1 cellular context compared by ENCODE assay signal in the genomic region with DNA sequence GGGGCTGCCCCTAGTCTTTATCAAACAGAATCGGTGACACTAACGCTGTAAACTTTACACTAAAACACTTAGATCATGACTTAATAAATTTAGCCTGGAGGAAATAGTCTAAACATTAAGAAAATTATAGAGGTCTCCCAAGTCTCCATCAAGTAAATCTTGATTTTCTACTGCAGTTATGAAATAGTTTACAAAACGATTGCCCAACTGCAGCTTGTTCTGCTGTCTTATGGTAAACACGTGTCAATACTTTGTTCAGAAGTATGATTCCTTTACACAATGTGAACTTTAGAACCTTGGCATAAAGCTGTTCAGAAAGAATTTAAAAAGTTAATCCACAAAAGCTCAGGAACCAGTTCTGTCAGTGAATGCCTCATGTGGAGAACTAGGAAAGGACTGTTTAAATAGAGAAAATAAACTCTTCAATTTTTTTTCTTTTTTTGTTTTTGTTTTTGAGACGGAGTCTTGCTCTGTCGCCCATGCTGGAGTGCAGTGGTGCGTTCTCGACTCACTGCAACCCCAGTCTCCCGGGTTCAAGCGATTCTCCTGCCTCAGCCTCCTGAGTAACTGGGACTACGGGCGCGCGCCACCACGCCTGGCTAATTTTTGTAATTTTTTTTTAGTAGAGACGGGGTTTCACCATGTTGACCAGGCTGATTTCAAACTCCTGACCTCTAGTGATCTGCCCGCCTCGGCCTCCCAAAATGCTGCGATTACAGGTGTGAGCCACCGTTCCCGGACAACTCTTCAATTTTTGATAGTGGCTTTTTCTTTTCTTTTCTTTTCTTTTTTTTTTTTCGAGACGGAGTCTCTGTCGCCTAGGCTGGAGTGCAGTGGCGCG.
TF ChIP-seq lines count a peak whose summit lies in the region.

No MANE protein-coding gene starts in this region.

TF ChIP-seq in K562, 482 proteins besides CTCF, POLR2A, EP300 and RAD21 (continued from another document and continues in another):
- TF ChIP-seq, protein P1, sequence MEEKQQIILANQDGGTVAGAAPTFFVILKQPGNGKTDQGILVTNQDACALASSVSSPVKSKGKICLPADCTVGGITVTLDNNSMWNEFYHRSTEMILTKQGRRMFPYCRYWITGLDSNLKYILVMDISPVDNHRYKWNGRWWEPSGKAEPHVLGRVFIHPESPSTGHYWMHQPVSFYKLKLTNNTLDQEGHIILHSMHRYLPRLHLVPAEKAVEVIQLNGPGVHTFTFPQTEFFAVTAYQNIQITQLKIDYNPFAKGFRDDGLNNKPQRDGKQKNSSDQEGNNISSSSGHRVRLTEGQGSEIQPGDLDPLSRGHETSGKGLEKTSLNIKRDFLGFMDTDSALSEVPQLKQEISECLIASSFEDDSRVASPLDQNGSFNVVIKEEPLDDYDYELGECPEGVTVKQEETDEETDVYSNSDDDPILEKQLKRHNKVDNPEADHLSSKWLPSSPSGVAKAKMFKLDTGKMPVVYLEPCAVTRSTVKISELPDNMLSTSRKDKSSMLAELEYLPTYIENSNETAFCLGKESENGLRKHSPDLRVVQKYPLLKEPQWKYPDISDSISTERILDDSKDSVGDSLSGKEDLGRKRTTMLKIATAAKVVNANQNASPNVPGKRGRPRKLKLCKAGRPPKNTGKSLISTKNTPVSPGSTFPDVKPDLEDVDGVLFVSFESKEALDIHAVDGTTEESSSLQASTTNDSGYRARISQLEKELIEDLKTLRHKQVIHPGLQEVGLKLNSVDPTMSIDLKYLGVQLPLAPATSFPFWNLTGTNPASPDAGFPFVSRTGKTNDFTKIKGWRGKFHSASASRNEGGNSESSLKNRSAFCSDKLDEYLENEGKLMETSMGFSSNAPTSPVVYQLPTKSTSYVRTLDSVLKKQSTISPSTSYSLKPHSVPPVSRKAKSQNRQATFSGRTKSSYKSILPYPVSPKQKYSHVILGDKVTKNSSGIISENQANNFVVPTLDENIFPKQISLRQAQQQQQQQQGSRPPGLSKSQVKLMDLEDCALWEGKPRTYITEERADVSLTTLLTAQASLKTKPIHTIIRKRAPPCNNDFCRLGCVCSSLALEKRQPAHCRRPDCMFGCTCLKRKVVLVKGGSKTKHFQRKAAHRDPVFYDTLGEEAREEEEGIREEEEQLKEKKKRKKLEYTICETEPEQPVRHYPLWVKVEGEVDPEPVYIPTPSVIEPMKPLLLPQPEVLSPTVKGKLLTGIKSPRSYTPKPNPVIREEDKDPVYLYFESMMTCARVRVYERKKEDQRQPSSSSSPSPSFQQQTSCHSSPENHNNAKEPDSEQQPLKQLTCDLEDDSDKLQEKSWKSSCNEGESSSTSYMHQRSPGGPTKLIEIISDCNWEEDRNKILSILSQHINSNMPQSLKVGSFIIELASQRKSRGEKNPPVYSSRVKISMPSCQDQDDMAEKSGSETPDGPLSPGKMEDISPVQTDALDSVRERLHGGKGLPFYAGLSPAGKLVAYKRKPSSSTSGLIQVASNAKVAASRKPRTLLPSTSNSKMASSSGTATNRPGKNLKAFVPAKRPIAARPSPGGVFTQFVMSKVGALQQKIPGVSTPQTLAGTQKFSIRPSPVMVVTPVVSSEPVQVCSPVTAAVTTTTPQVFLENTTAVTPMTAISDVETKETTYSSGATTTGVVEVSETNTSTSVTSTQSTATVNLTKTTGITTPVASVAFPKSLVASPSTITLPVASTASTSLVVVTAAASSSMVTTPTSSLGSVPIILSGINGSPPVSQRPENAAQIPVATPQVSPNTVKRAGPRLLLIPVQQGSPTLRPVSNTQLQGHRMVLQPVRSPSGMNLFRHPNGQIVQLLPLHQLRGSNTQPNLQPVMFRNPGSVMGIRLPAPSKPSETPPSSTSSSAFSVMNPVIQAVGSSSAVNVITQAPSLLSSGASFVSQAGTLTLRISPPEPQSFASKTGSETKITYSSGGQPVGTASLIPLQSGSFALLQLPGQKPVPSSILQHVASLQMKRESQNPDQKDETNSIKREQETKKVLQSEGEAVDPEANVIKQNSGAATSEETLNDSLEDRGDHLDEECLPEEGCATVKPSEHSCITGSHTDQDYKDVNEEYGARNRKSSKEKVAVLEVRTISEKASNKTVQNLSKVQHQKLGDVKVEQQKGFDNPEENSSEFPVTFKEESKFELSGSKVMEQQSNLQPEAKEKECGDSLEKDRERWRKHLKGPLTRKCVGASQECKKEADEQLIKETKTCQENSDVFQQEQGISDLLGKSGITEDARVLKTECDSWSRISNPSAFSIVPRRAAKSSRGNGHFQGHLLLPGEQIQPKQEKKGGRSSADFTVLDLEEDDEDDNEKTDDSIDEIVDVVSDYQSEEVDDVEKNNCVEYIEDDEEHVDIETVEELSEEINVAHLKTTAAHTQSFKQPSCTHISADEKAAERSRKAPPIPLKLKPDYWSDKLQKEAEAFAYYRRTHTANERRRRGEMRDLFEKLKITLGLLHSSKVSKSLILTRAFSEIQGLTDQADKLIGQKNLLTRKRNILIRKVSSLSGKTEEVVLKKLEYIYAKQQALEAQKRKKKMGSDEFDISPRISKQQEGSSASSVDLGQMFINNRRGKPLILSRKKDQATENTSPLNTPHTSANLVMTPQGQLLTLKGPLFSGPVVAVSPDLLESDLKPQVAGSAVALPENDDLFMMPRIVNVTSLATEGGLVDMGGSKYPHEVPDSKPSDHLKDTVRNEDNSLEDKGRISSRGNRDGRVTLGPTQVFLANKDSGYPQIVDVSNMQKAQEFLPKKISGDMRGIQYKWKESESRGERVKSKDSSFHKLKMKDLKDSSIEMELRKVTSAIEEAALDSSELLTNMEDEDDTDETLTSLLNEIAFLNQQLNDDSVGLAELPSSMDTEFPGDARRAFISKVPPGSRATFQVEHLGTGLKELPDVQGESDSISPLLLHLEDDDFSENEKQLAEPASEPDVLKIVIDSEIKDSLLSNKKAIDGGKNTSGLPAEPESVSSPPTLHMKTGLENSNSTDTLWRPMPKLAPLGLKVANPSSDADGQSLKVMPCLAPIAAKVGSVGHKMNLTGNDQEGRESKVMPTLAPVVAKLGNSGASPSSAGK (IDR thresholded peaks at IDR 0.05): peak; percentile 74
- TF ChIP-seq KLF16 (IDR thresholded peaks at IDR 0.05): no peak
- TF ChIP-seq EHMT2 (IDR thresholded peaks at IDR 0.05): no peak
- no peak for TF ChIP-seq ZNF583 (CRISPR knock-in tag; IDR thresholded peaks at IDR 0.05)
- no peak for TF ChIP-seq POLR2AphosphoS2 (IDR thresholded peaks at IDR 0.05; ENCODE audit: low read length)
- TF ChIP-seq ZNF280A (IDR thresholded peaks at IDR 0.05; ENCODE audit: low read depth, partially characterized antibody): no peak
- TF ChIP-seq SLC30A9 (CRISPR knock-in tag; IDR thresholded peaks at IDR 0.05): no peak
- no peak for TF ChIP-seq SRSF3 (IDR thresholded peaks at IDR 0.05; ENCODE audit: insufficient read depth, low read length)
- TF ChIP-seq SMAD2 (IDR thresholded peaks at IDR 0.05; ENCODE audit: low read depth, low read length): no peak
- no peak for TF ChIP-seq COPS2 (conservative IDR thresholded peaks at IDR 0.05)
- no peak for TF ChIP-seq ZNF224 (CRISPR knock-in tag; IDR thresholded peaks at IDR 0.05)
- TF ChIP-seq ZNF76 (CRISPR knock-in tag; IDR thresholded peaks at IDR 0.05; ENCODE audit: borderline replicate concordance): no peak
- TF ChIP-seq, protein P2, sequence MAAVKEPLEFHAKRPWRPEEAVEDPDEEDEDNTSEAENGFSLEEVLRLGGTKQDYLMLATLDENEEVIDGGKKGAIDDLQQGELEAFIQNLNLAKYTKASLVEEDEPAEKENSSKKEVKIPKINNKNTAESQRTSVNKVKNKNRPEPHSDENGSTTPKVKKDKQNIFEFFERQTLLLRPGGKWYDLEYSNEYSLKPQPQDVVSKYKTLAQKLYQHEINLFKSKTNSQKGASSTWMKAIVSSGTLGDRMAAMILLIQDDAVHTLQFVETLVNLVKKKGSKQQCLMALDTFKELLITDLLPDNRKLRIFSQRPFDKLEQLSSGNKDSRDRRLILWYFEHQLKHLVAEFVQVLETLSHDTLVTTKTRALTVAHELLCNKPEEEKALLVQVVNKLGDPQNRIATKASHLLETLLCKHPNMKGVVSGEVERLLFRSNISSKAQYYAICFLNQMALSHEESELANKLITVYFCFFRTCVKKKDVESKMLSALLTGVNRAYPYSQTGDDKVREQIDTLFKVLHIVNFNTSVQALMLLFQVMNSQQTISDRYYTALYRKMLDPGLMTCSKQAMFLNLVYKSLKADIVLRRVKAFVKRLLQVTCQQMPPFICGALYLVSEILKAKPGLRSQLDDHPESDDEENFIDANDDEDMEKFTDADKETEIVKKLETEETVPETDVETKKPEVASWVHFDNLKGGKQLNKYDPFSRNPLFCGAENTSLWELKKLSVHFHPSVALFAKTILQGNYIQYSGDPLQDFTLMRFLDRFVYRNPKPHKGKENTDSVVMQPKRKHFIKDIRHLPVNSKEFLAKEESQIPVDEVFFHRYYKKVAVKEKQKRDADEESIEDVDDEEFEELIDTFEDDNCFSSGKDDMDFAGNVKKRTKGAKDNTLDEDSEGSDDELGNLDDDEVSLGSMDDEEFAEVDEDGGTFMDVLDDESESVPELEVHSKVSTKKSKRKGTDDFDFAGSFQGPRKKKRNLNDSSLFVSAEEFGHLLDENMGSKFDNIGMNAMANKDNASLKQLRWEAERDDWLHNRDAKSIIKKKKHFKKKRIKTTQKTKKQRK (IDR thresholded peaks at IDR 0.05; ENCODE audit: borderline replicate concordance, low read depth, low read length): no peak
- TF ChIP-seq RCOR1 (IDR thresholded peaks at IDR 0.05; ENCODE audit: borderline replicate concordance in 1 of 2, low read depth in 2 of 2, low read length in 2 of 2): no peak
- TF ChIP-seq ARHGAP35 (IDR thresholded peaks at IDR 0.05; ENCODE audit: partially characterized antibody): no peak
- TF ChIP-seq TOE1 (IDR thresholded peaks at IDR 0.05; ENCODE audit: borderline replicate concordance): no peak
- TF ChIP-seq TOE1 (CRISPR knock-in tag; IDR thresholded peaks at IDR 0.05; ENCODE audit: borderline replicate concordance, low read depth): no peak
- TF ChIP-seq DMBX1 (CRISPR knock-in tag; IDR thresholded peaks at IDR 0.05; ENCODE audit: borderline replicate concordance): no peak
- no peak for TF ChIP-seq CSDE1 (IDR thresholded peaks at IDR 0.05)
- no peak for TF ChIP-seq RAD51 (IDR thresholded peaks at IDR 0.05; ENCODE audit: borderline replicate concordance, low read depth)
- TF ChIP-seq, protein P3, sequence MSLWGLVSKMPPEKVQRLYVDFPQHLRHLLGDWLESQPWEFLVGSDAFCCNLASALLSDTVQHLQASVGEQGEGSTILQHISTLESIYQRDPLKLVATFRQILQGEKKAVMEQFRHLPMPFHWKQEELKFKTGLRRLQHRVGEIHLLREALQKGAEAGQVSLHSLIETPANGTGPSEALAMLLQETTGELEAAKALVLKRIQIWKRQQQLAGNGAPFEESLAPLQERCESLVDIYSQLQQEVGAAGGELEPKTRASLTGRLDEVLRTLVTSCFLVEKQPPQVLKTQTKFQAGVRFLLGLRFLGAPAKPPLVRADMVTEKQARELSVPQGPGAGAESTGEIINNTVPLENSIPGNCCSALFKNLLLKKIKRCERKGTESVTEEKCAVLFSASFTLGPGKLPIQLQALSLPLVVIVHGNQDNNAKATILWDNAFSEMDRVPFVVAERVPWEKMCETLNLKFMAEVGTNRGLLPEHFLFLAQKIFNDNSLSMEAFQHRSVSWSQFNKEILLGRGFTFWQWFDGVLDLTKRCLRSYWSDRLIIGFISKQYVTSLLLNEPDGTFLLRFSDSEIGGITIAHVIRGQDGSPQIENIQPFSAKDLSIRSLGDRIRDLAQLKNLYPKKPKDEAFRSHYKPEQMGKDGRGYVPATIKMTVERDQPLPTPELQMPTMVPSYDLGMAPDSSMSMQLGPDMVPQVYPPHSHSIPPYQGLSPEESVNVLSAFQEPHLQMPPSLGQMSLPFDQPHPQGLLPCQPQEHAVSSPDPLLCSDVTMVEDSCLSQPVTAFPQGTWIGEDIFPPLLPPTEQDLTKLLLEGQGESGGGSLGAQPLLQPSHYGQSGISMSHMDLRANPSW (CRISPR knock-in tag; IDR thresholded peaks at IDR 0.05): no peak
- no peak for TF ChIP-seq SMAD3 (CRISPR knock-in tag; conservative IDR thresholded peaks at IDR 0.05)
- no peak for TF ChIP-seq PHF21A (IDR thresholded peaks at IDR 0.05; ENCODE audit: borderline replicate concordance, low read depth)
- TF ChIP-seq BHLHE40 (IDR thresholded peaks at IDR 0.05; ENCODE audit: low read length): no peak
- TF ChIP-seq, protein P4, sequence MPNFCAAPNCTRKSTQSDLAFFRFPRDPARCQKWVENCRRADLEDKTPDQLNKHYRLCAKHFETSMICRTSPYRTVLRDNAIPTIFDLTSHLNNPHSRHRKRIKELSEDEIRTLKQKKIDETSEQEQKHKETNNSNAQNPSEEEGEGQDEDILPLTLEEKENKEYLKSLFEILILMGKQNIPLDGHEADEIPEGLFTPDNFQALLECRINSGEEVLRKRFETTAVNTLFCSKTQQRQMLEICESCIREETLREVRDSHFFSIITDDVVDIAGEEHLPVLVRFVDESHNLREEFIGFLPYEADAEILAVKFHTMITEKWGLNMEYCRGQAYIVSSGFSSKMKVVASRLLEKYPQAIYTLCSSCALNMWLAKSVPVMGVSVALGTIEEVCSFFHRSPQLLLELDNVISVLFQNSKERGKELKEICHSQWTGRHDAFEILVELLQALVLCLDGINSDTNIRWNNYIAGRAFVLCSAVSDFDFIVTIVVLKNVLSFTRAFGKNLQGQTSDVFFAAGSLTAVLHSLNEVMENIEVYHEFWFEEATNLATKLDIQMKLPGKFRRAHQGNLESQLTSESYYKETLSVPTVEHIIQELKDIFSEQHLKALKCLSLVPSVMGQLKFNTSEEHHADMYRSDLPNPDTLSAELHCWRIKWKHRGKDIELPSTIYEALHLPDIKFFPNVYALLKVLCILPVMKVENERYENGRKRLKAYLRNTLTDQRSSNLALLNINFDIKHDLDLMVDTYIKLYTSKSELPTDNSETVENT (CRISPR knock-in tag; IDR thresholded peaks at IDR 0.05): no peak
- TF ChIP-seq ZNF644 (tag; IDR thresholded peaks at IDR 0.05; ENCODE audit: low read depth): no peak
- no peak for TF ChIP-seq ELK1 (CRISPR knock-in tag; IDR thresholded peaks at IDR 0.05)
